In genomic region chr2:223260681-223261080, GRCh38 we compare ENCODE assay signal across 23 cellular contexts.
A peak's percentile ranks its signal among the peaks of the same experiment; 100 is the strongest.
DNase-seq lines count a peak whose midpoint lies in the region; ATAC-seq and TF ChIP-seq lines count a peak whose summit lies in the region.
"Had no signal": no experiment of that assay in that cellular context is flagged by ENCODE, and none has a peak within 500 bp of the region (broad histone marks: within the 10 kb centered on the region; RNA-seq: fewer than 3 reads in every experiment).

No MANE protein-coding gene starts in this region.

- WGBS in mesenchymal stem cell = 88% methylated on average over 1 of the region's 2 CpGs

- H3K4me1 ChIP-seq in mesenchymal stem cell (ENCODE audit: control insufficient read depth, insufficient read depth, low read depth, low read length) = peaks cover 6% of the 10 kb centered on the region
- H3K4me1 ChIP-seq: tibial nerve had no signal

- no peaks in the 10 kb centered on the region for H3K36me3 ChIP-seq in mesenchymal stem cell (ENCODE audit: control insufficient read depth in 1 of 2, insufficient read depth in 2 of 2, low read depth in 1 of 2, low read length in 2 of 2)
- H3K36me3 ChIP-seq: tibial nerve had no signal

- no peaks in the 10 kb centered on the region for H3K79me1 ChIP-seq in mesenchymal stem cell (replicated peaks; ENCODE audit: low read length, poor library complexity, severe bottlenecking)

- H3K27me3 ChIP-seq in mesenchymal stem cell (ENCODE audit: control insufficient read depth in 1 of 2, insufficient read depth in 1 of 2, low read length in 2 of 2) = no peaks in the 10 kb centered on the region
- H3K27me3 ChIP-seq: tibial nerve had no signal

- no peak overlapping the region for H2BK12ac ChIP-seq in mesenchymal stem cell (ENCODE audit: low read length in 2 of 2)

- H3K18ac ChIP-seq in mesenchymal stem cell (ENCODE audit: low read depth in 1 of 2, low read length in 2 of 2) = no peak overlapping the region

- TF ChIP-seq CTCF in AG10803 (conservative IDR thresholded peaks at IDR 0.05; ENCODE audit: low read length) = no peak

- H2AK5ac ChIP-seq in mesenchymal stem cell (ENCODE audit: low read length, severe bottlenecking) = no peak overlapping the region

- H3K27ac ChIP-seq in caudate nucleus (ENCODE audit: low read depth, low read length) = peak overlapping the region; percentile 75
- no peak overlapping the region for H3K27ac ChIP-seq in mesenchymal stem cell (ENCODE audit: low read length, poor library complexity, severe bottlenecking)
- H3K27ac ChIP-seq: tibial nerve had no signal

- no peak overlapping the region for H4K91ac ChIP-seq in mesenchymal stem cell (ENCODE audit: low read length)

- H3K9ac ChIP-seq in mesenchymal stem cell (ENCODE audit: low read length) = no peak overlapping the region

- H2BK120ac ChIP-seq in mesenchymal stem cell (ENCODE audit: low read depth, low read length) = no peak overlapping the region

- no peak for ATAC-seq in Right ventricle myocardium superior (ENCODE audit: poor library complexity)
- ATAC-seq: effector memory CD8-positive, alpha-beta T cell; GM23338; left lobe of liver had no signal

- peaks cover 10% of the 10 kb centered on the region for H3K9me3 ChIP-seq in mesenchymal stem cell (ENCODE audit: control insufficient read depth, low read length)

- no peak overlapping the region for H3K23ac ChIP-seq in mesenchymal stem cell (ENCODE audit: low read length in 2 of 2)

- H2AFZ ChIP-seq in mesenchymal stem cell (ENCODE audit: low read depth, low read length) = no peak overlapping the region
- H2AFZ ChIP-seq: GM23338 had no signal

- H2BK5ac ChIP-seq in mesenchymal stem cell (ENCODE audit: low read depth, low read length, poor library complexity, severe bottlenecking) = no peak overlapping the region

- H3K4me2 ChIP-seq in mesenchymal stem cell (ENCODE audit: low read length, poor library complexity, severe bottlenecking) = no peak overlapping the region
- H3K4me2 ChIP-seq: GM23338 had no signal

- no peak overlapping the region for H3K14ac ChIP-seq in mesenchymal stem cell (ENCODE audit: low read length in 2 of 2)

- no peak overlapping the region for H3K4me3 ChIP-seq in AG10803 (ENCODE audit: low read length)
- H3K4me3 ChIP-seq in mesenchymal stem cell (ENCODE audit: insufficient read depth in 1 of 2, low read depth in 1 of 2, low read length in 2 of 2) = no peak overlapping the region
- H3K4me3 ChIP-seq: GM23338, tibial nerve had no signal

- H3K4ac ChIP-seq in mesenchymal stem cell (ENCODE audit: low read depth in 1 of 2, low read length in 2 of 2) = no peak overlapping the region

- H2BK15ac ChIP-seq in mesenchymal stem cell (ENCODE audit: low read depth, poor library complexity, severe bottlenecking) = no peak overlapping the region

- intact Hi-C loops in Right ventricle myocardium superior (cut with DNase I) = no loop called here

- no peak overlapping the region for H4K8ac ChIP-seq in mesenchymal stem cell (ENCODE audit: low read length)

- DNase-seq in AG10803 (ENCODE audit: low read depth) = peak; percentile 7
- peak; percentile 15 for DNase-seq in OCI-M1 (lab: John Stamatoyannopoulos, UW)
- DNase-seq in caudate nucleus (lab: John Stamatoyannopoulos, UW) = peak in 2 of 61 donors; percentile 14 to 18
- DNase-seq in mesenchymal stem cell = peak; percentile 3
- no peak for DNase-seq in NCI-H2081 (lab: John Stamatoyannopoulos, UW)
- no peak for DNase-seq in Right ventricle myocardium superior
- no peak for DNase-seq in ureter (ENCODE audit: low spot score)
- DNase-seq in NOMO-1 treated with dmso at 0.1 percent for 144 hours (lab: John Stamatoyannopoulos, UW; ENCODE audit: unreplicated experiment) = no peak
- DNase-seq: activated CD4-positive, alpha-beta T cell treated with anti-CD3 and anti-CD28 coated beads for 1 hour; activated naive CD8-positive, alpha-beta T cell treated with anti-CD3 and anti-CD28 coated beads for 36 hours; CD4-positive, CD25-positive, alpha-beta regulatory T cell; cerebellar nuclear complex; DMS153; effector memory CD8-positive, alpha-beta T cell; foreskin melanocyte; NCI-H2029; NCI-H510A treated with DMSO at 0.1 percent for 48 hours; nucleus accumbens; stimulated activated naive CD4-positive, alpha-beta T cell treated with Interleukin-2 at 50 U/mL for 16 hours; T1000 had no signal

Comparison
In these comparisons a context has a peak if more than half of its experiments do, and no peak if none do; other contexts are left out.
1. DNase-seq: peak in AG10803 (single experiment), OCI-M1 (single experiment) and mesenchymal stem cell (single experiment); none in NCI-H2081 (0 of 2), Right ventricle myocardium superior (single experiment), ureter (single experiment) and NOMO-1 treated with dmso at 0.1 percent for 144 hours (single experiment).